Comparison of ENCODE assay signal across 10 cellular contexts in the genomic region with DNA sequence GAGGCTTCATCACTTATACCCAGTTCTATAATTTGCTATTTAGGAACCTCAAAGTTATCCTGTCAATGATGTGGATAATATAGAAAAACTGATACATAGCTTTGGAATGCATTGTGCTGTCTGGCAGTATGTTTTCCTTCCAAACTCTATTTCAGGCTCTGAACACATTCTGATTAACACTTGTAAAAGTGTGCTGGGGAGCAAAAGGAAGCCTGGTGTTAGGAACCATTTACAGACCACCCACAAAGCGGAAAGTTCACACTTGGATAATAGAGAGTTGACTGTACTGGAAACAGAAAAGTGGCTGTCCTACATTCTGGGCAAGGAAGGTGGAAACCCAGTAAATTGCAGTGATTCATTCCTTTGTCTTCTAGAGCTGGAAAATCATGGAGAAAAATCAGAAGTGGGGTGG.
DNase-seq lines count a peak whose midpoint lies in the region; ATAC-seq and TF ChIP-seq lines count a peak whose summit lies in the region.
"Had no signal": no experiment of that assay in that cellular context is flagged by ENCODE, and none has a peak within 500 bp of the region (broad histone marks: within the 10 kb centered on the region; RNA-seq: fewer than 3 reads in every experiment).

No MANE protein-coding gene starts in this region.

- no peak for TF ChIP-seq CTCF in GM23338 (conservative IDR thresholded peaks at IDR 0.05; ENCODE audit: low read depth in 2 of 2)

- H3K9me3 Mint-ChIP-seq in GM23338, result no peaks in the 10 kb centered on the region
- H3K9me3 Mint-ChIP-seq: activated naive CD4-positive, alpha-beta T cell treated with anti-CD3 and anti-CD28 coated beads, Interleukin-2, amount 50 U/mL, for 72 hours had no signal

- H3K4me1 Mint-ChIP-seq in GM23338, result peaks cover 27% of the 10 kb centered on the region

- H3K9ac ChIP-seq in skeletal muscle tissue (ENCODE audit: low read depth in 1 of 3, low read length in 3 of 3), result no peak overlapping the region

- H3K9me2 ChIP-seq in GM23338 (ENCODE audit: insufficient read depth), result no peaks in the 10 kb centered on the region

- H3K4me2 ChIP-seq in GM23338, result no peak overlapping the region; the same call in 1 of the 2 replicates

- no peak overlapping the region for H2AFZ ChIP-seq in GM23338

- H4K20me1 ChIP-seq in GM23338 (replicated peaks; ENCODE audit: insufficient read depth), result no peaks in the 10 kb centered on the region

- DNase-seq in GM23338 (ENCODE audit: low spot score), result no peak
- DNase-seq in astrocyte of the hippocampus (ENCODE audit: low read depth, low spot score), result peak; percentile 81
- DNase-seq in left ventricle myocardium superior, result no peak
- DNase-seq in NK-92 (lab: John Stamatoyannopoulos, UW; ENCODE audit: unreplicated experiment), result no peak
- DNase-seq in NOMO-1 treated with DMSO at 0.1 percent for 48 hours (lab: John Stamatoyannopoulos, UW; ENCODE audit: unreplicated experiment), result no peak
- no peak for DNase-seq in epidermal melanocyte (ENCODE audit: insufficient read length, low spot score)
- DNase-seq: DMS79 had no signal

- H3K4me3 ChIP-seq in GM23338, result no peak overlapping the region
- no peak overlapping the region for H3K4me3 ChIP-seq in skeletal muscle tissue (ENCODE audit: low read length in 3 of 3)

- no peaks in the 10 kb centered on the region for H3K9me3 ChIP-seq in skeletal muscle tissue (ENCODE audit: control insufficient read depth in 3 of 3, low read length in 3 of 3)

- H3K36me3 ChIP-seq in GM23338 (ENCODE audit: insufficient read depth), result no peaks in the 10 kb centered on the region; the same call in 1 of the 2 replicates
- H3K36me3 ChIP-seq in skeletal muscle tissue (ENCODE audit: control insufficient read depth in 3 of 3, insufficient read depth in 3 of 3, low read length in 3 of 3), result no peaks in the 10 kb centered on the region

- intact Hi-C loops in left ventricle myocardium superior (cut with micrococcal nuclease), result no loop called here

- H3K27ac Mint-ChIP-seq in GM23338, result peak overlapping the region; percentile 39; the same call in 1 of the 2 replicates
- H3K27ac Mint-ChIP-seq: activated naive CD4-positive, alpha-beta T cell treated with anti-CD3 and anti-CD28 coated beads, Interleukin-2, amount 50 U/mL, for 72 hours had no signal

- H3K27me3 ChIP-seq in GM23338 (ENCODE audit: insufficient read depth) (no peaks in the 10 kb centered on the region), skeletal muscle tissue (ENCODE audit: control insufficient read depth in 3 of 3, insufficient read depth in 3 of 3, low read length in 3 of 3) (no peaks in the 10 kb centered on the region)

- no peaks in the 10 kb centered on the region for H3K79me2 ChIP-seq in GM23338 (replicated peaks; ENCODE audit: insufficient read depth)

- no peaks in the 10 kb centered on the region for H3F3A ChIP-seq in GM23338 (replicated peaks; ENCODE audit: low read depth)

- H3K27ac ChIP-seq in GM23338 (ENCODE audit: low read depth), result no peak overlapping the region
- peak overlapping the region; percentile 52 for H3K27ac ChIP-seq in skeletal muscle tissue (ENCODE audit: low read depth, low read length)

- H3K36me3 Mint-ChIP-seq in GM23338 (ENCODE audit: low read depth), result no peaks in the 10 kb centered on the region; the same call in 2 of the 3 replicates
- H3K36me3 Mint-ChIP-seq: activated naive CD4-positive, alpha-beta T cell treated with anti-CD3 and anti-CD28 coated beads, Interleukin-2, amount 50 U/mL, for 72 hours had no signal

- peaks cover 7% of the 10 kb centered on the region for H3K27me3 Mint-ChIP-seq in GM23338 (ENCODE audit: insufficient read depth, low read depth, poor library complexity)

- peaks cover 19% of the 10 kb centered on the region for H3K4me1 ChIP-seq in GM23338 (ENCODE audit: insufficient read depth)
- peaks cover 43 to 57% (median 45%) of the 10 kb centered on the region in 3 donors for H3K4me1 ChIP-seq in skeletal muscle tissue (ENCODE audit: control insufficient read depth in 3 of 3, insufficient read depth in 3 of 3, low read length in 3 of 3)

- no peak overlapping the region for H3K4me3 Mint-ChIP-seq in GM23338

- ATAC-seq in GM23338 (no peak), left ventricle myocardium superior (peak; percentile 16), HG03469 (IDR thresholded peaks at IDR 0.05; ENCODE audit: unreplicated experiment) (no peak)
- ATAC-seq: activated naive CD4-positive, alpha-beta T cell treated with anti-CD3 and anti-CD28 coated beads, Interleukin-2, amount 50 U/mL, for 72 hours had no signal

TF ChIP-seq in GM23338, 12 proteins besides CTCF, POLR2A, EP300 and RAD21:
- TF ChIP-seq EZH2phosphoT487 (IDR thresholded peaks at IDR 0.05; ENCODE audit: unreplicated experiment) (no peak), NANOG (IDR thresholded peaks at IDR 0.05; ENCODE audit: borderline replicate concordance) (no peak), CREB1 (CRISPR knock-in tag; IDR thresholded peaks at IDR 0.05; ENCODE audit: low read depth) (no peak), ZNF331 (CRISPR knock-in tag; IDR thresholded peaks at IDR 0.05; ENCODE audit: low read depth) (no peak)
- TF ChIP-seq, protein P1, sequence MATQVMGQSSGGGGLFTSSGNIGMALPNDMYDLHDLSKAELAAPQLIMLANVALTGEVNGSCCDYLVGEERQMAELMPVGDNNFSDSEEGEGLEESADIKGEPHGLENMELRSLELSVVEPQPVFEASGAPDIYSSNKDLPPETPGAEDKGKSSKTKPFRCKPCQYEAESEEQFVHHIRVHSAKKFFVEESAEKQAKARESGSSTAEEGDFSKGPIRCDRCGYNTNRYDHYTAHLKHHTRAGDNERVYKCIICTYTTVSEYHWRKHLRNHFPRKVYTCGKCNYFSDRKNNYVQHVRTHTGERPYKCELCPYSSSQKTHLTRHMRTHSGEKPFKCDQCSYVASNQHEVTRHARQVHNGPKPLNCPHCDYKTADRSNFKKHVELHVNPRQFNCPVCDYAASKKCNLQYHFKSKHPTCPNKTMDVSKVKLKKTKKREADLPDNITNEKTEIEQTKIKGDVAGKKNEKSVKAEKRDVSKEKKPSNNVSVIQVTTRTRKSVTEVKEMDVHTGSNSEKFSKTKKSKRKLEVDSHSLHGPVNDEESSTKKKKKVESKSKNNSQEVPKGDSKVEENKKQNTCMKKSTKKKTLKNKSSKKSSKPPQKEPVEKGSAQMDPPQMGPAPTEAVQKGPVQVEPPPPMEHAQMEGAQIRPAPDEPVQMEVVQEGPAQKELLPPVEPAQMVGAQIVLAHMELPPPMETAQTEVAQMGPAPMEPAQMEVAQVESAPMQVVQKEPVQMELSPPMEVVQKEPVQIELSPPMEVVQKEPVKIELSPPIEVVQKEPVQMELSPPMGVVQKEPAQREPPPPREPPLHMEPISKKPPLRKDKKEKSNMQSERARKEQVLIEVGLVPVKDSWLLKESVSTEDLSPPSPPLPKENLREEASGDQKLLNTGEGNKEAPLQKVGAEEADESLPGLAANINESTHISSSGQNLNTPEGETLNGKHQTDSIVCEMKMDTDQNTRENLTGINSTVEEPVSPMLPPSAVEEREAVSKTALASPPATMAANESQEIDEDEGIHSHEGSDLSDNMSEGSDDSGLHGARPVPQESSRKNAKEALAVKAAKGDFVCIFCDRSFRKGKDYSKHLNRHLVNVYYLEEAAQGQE (IDR thresholded peaks at IDR 0.05; ENCODE audit: unreplicated experiment), result no peak
